Comparison of ENCODE assay signal across 10 cellular contexts in genomic region chr1:221878134-221878533, GRCh38.
DNase-seq lines count a peak whose midpoint lies in the region; ATAC-seq, FAIRE-seq and TF ChIP-seq lines count a peak whose summit lies in the region.
"Had no signal": no experiment of that assay in that cellular context is flagged by ENCODE, and none has a peak within 500 bp of the region (broad histone marks: within the 10 kb centered on the region; RNA-seq: fewer than 3 reads in every experiment).

No MANE protein-coding gene starts in this region.

- DNase-seq in bronchial epithelial cell (ENCODE audit: low read depth): peak; percentile 68
- no peak for DNase-seq in dedifferentiated amniotic fluid mesenchymal stem cell (ENCODE audit: extremely low spot score)
- no peak for DNase-seq in gastrocnemius medialis
- no peak for DNase-seq in hypothalamus (lab: John Stamatoyannopoulos, UW)
- DNase-seq in caudate nucleus (lab: John Stamatoyannopoulos, UW): no peak
- DNase-seq: effector CD8-positive, alpha-beta T cell; occipital lobe had no signal

- TF ChIP-seq CTCF in bronchial epithelial cell (IDR thresholded peaks at IDR 0.05; ENCODE audit: insufficient read depth, low read length, severe bottlenecking): no peak
- no peak for TF ChIP-seq CTCF in gastrocnemius medialis (IDR thresholded peaks at IDR 0.05 in 4 of 5, conservative IDR thresholded peaks at IDR 0.05 in 1 of 5)

- no peaks in the 10 kb centered on the region for H3K27me3 ChIP-seq in bronchial epithelial cell (ENCODE audit: control insufficient read depth, insufficient read depth, low read length)
- no peaks in the 10 kb centered on the region for H3K27me3 ChIP-seq in gastrocnemius medialis

- in situ Hi-C loops in gastrocnemius medialis (cut with MboI; ENCODE audit: low sequenced_read_pairs in 4 of 4): no loop called here

- no peaks in the 10 kb centered on the region for H3K4me1 ChIP-seq in gastrocnemius medialis

- no peak for TF ChIP-seq POLR2A in gastrocnemius medialis (IDR thresholded peaks at IDR 0.05)

- intact Hi-C loops in gastrocnemius medialis (cut with DNase I; ENCODE audit: low total_unique reads): no loop called here

- H3K4me3 ChIP-seq in bronchial epithelial cell (ENCODE audit: low read depth, low read length) (no peak overlapping the region), gastrocnemius medialis (no peak overlapping the region)

- H3K27ac ChIP-seq in gastrocnemius medialis: no peak overlapping the region
- H3K27ac ChIP-seq in caudate nucleus (ENCODE audit: low read depth, low read length): no peak overlapping the region

- H3K9me3 ChIP-seq in gastrocnemius medialis: no peaks in the 10 kb centered on the region

- no peaks in the 10 kb centered on the region for H3K36me3 ChIP-seq in bronchial epithelial cell (ENCODE audit: control insufficient read depth, insufficient read depth, low read length)
- H3K36me3 ChIP-seq in gastrocnemius medialis: no peaks in the 10 kb centered on the region

- FAIRE-seq in bronchial epithelial cell (lab: Jason Lieb, UNC): no peak

- peak; percentile 72 for ATAC-seq in GM18520 (IDR thresholded peaks at IDR 0.05; ENCODE audit: unreplicated experiment)
- ATAC-seq in GM21528 (IDR thresholded peaks at IDR 0.05; ENCODE audit: low FRiP score, unreplicated experiment): peak; percentile 77
- ATAC-seq in HG03342 (IDR thresholded peaks at IDR 0.05; ENCODE audit: unreplicated experiment): peak; percentile 86
- no peak for ATAC-seq in gastrocnemius medialis

Comparison
In these comparisons a context has a peak if more than half of its experiments do, and no peak if none do; other contexts are left out.
1. ATAC-seq: peak in GM18520 (single experiment), GM21528 (single experiment) and HG03342 (single experiment); none in gastrocnemius medialis (0 of 2).